Comparison of ENCODE assay signal across 9 cellular contexts in genomic region chr17:75771334-75772281, GRCh38. TPM values are rescaled to one million over a fixed set of nuclear protein-coding genes. Genes with fewer than 3 reads are reported as not detected.
DNase-seq lines count a peak whose midpoint lies in the region; ATAC-seq and TF ChIP-seq lines count a peak whose summit lies in the region.
"Had no signal": no experiment of that assay in that cellular context is flagged by ENCODE, and none has a peak within 500 bp of the region (broad histone marks: within the 10 kb centered on the region; RNA-seq: fewer than 3 reads in every experiment).

No MANE protein-coding gene starts in this region.

- peaks cover 10% of the 10 kb centered on the region for H3K4me1 Mint-ChIP-seq in chondrocyte (ENCODE audit: low read depth)

- H3K9me3 ChIP-seq in neural cell (ENCODE audit: low read length): no peaks in the 10 kb centered on the region

- no peaks in the 10 kb centered on the region for H3K9me3 Mint-ChIP-seq in chondrocyte (ENCODE audit: low read depth)

- H3K9ac ChIP-seq in neural cell (ENCODE audit: low read length): no peak overlapping the region

- no peak overlapping the region for H2AFZ ChIP-seq in neural cell (ENCODE audit: low read depth, low read length)

- H3K4me2 ChIP-seq in neural cell (ENCODE audit: low read length): no peak overlapping the region

- no peaks in the 10 kb centered on the region for H3F3A ChIP-seq in neural cell (ENCODE audit: insufficient read depth, low read length, poor library complexity, severe bottlenecking)

- H3K27me3 ChIP-seq in neural cell (ENCODE audit: insufficient read depth, low read depth, low read length): no peaks in the 10 kb centered on the region

- no peak overlapping the region for H3K4me3 Mint-ChIP-seq in chondrocyte (ENCODE audit: unreplicated experiment)

- peaks cover 2% of the 10 kb centered on the region for H3K36me3 Mint-ChIP-seq in chondrocyte (ENCODE audit: low read depth)

- H3K79me2 ChIP-seq in neural cell (replicated peaks; ENCODE audit: insufficient read depth, low read length): peaks cover 22% of the 10 kb centered on the region

- H3K27ac Mint-ChIP-seq in chondrocyte (ENCODE audit: unreplicated experiment): no peak overlapping the region

- TF ChIP-seq EP300 in neural cell (conservative IDR thresholded peaks at IDR 0.05; ENCODE audit: poor library complexity, severe bottlenecking): no peak

- H3K4me3 ChIP-seq in LNCaP clone FGC (ENCODE audit: low read depth, low read length) (no peak overlapping the region), neural cell (ENCODE audit: low read length) (no peak overlapping the region)

- H3K36me3 ChIP-seq in neural cell (ENCODE audit: insufficient read depth, low read length): no peaks in the 10 kb centered on the region

- H4K20me1 ChIP-seq in neural cell (ENCODE audit: insufficient read depth): peaks cover 21% of the 10 kb centered on the region

- ATAC-seq in GM19324 (IDR thresholded peaks at IDR 0.05; ENCODE audit: low FRiP score, unreplicated experiment) (no peak), GM18511 (IDR thresholded peaks at IDR 0.05; ENCODE audit: unreplicated experiment) (no peak), HG03378 (IDR thresholded peaks at IDR 0.05; ENCODE audit: unreplicated experiment) (no peak)

- TF ChIP-seq CTCF in LNCaP clone FGC (IDR thresholded peaks at IDR 0.05; ENCODE audit: control insufficient read depth, extremely low read depth, insufficient read depth): peak; percentile 38
- peak; percentile 55 for TF ChIP-seq CTCF in chondrocyte (IDR thresholded peaks at IDR 0.05)
- TF ChIP-seq CTCF in neural cell (IDR thresholded peaks at IDR 0.05; ENCODE audit: poor library complexity, severe bottlenecking): no peak

- no peaks in the 10 kb centered on the region for H3K9me2 ChIP-seq in neural cell (ENCODE audit: insufficient read depth, low read length)

- no peak overlapping the region for H3K27ac ChIP-seq in neural cell (ENCODE audit: low read length)

- no peak for TF ChIP-seq RAD21 in neural cell (conservative IDR thresholded peaks at IDR 0.05)

- no peaks in the 10 kb centered on the region for H3K27me3 Mint-ChIP-seq in chondrocyte (ENCODE audit: low read depth)

- DNase-seq in DMS153 (lab: John Stamatoyannopoulos, UW) (peak; percentile 24), LNCaP clone FGC (ENCODE audit: low read depth) (no peak), chondrocyte (ENCODE audit: low spot score) (no peak)
- DNase-seq in stimulated activated CD4-positive, alpha-beta T cell treated with anti-CD3 and anti-CD28 coated beads, Interleukin-1b, Interleukin-23, amount 100 ng/mL, for 48 hours: no peak
- DNase-seq: activated CD4-positive, alpha-beta T cell treated with anti-CD3 and anti-CD28 coated beads, Interleukin-2, amount 50 U/mL, for 48 hours had no signal

TF ChIP-seq in neural cell, 6 proteins besides CTCF, POLR2A, EP300 and RAD21:
- peak; percentile 15 for TF ChIP-seq POLR2AphosphoS5 (IDR thresholded peaks at IDR 0.05)
- TF ChIP-seq MXI1 (conservative IDR thresholded peaks at IDR 0.05; ENCODE audit: poor library complexity, severe bottlenecking): no peak
TF ChIP-seq in neural cell: peak in this region for 1.

RNA-seq across cellular contexts. Expression of gene GALK1, which starts 6.6 kb away (rescaled TPM):
- total RNA-seq in chondrocyte: 27.8 to 34.7 TPM (median 30.0 TPM) in 3 replicates
- 4.8 TPM in 2 replicates for polyA plus RNA-seq in neural cell
- 2.7 and 3.2 TPM in 2 replicates for polyA minus RNA-seq in neural cell

RNA-seq across cellular contexts. Expression of gene UNK, which starts 13.0 kb away (rescaled TPM):
- 20.9 to 35.8 TPM (median 21.0 TPM) in 3 replicates for total RNA-seq in chondrocyte
- 28.1 and 29.9 TPM in 2 replicates for polyA plus RNA-seq in neural cell
- polyA minus RNA-seq in neural cell: 34.3 and 41.7 TPM in 2 replicates

RNA-seq across cellular contexts. Expression of gene ITGB4, which starts 50.3 kb away (rescaled TPM):
- 5.2 to 52.3 TPM (median 5.6 TPM) in 3 replicates for total RNA-seq in chondrocyte
- polyA plus RNA-seq in neural cell: not detected in 2 replicates
- polyA minus RNA-seq in neural cell: not detected in 2 replicates
